In the genomic region with DNA sequence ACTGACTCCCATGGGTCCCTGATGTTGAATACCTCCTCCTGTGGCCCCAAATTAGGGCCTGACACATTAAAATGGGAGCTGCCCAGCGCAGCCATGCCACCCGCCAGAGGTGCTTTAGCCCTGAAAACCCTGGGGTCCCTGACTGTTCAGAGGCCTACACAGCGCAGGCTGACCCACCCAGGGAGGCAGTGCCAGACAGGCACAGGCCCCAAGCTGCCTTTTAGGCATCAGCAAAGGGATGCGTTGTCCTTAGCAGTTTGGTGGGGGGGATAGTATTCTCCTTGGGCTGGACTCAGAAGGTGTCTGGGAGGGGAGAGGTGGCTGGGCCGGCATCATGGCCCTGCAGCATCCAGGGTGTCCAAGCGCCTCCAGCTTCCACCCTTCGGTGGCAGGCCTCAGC, we compare ENCODE assay signal across 12 cellular contexts. TPM values are rescaled to one million over a fixed set of nuclear protein-coding genes. Genes with fewer than 3 reads are reported as not detected.
DNase-seq lines count a peak whose midpoint lies in the region; ATAC-seq and TF ChIP-seq lines count a peak whose summit lies in the region.
"Had no signal": no experiment of that assay in that cellular context is flagged by ENCODE, and none has a peak within 500 bp of the region (broad histone marks: within the 10 kb centered on the region; RNA-seq: fewer than 3 reads in every experiment).

No MANE protein-coding gene starts in this region.

- H3K4me1 ChIP-seq in CD4-positive, CD25-positive, alpha-beta regulatory T cell (ENCODE audit: control insufficient read depth, insufficient read depth, low read length, poor library complexity, severe bottlenecking): peaks cover 19% of the 10 kb centered on the region
- peaks cover 0 to 39% (median 13%) of the 10 kb centered on the region in 4 donors for H3K4me1 ChIP-seq in tibial nerve

- TF ChIP-seq CTCF in choroid plexus epithelial cell (conservative IDR thresholded peaks at IDR 0.05; ENCODE audit: low read depth, low read length): no peak
- TF ChIP-seq CTCF in tibial nerve (IDR thresholded peaks at IDR 0.05): no peak

- peaks cover 4% of the 10 kb centered on the region for H3K27me3 Mint-ChIP-seq in CD4-positive, CD25-positive, alpha-beta regulatory T cell
- no peaks in the 10 kb centered on the region for H3K27me3 Mint-ChIP-seq in IgD-negative memory B cell
- peaks cover 0 to 2% of the 10 kb centered on the region in 2 donors for H3K27me3 Mint-ChIP-seq in natural killer cell treated with Interleukin-12 subunit alpha and Interleukin-12 subunit beta and Interleukin-15 and Interleukin-18, amount 100 ng/mL, for 72 hours

- H3K4me3 Mint-ChIP-seq in CD4-positive, CD25-positive, alpha-beta regulatory T cell: peak overlapping the region; percentile 33 to 81 (median 68)
- H3K4me3 Mint-ChIP-seq in IgD-negative memory B cell: peak overlapping the region in 3 of 4 donors; percentile 5 to 55 (median 21)
- peak overlapping the region; percentile 55 for H3K4me3 Mint-ChIP-seq in natural killer cell treated with Interleukin-12 subunit alpha and Interleukin-12 subunit beta and Interleukin-15 and Interleukin-18, amount 100 ng/mL, for 72 hours

- H3K27ac ChIP-seq in CD4-positive, CD25-positive, alpha-beta regulatory T cell (ENCODE audit: insufficient read depth, low read length, poor library complexity, severe bottlenecking): no peak overlapping the region
- H3K27ac ChIP-seq in tibial nerve: peak overlapping the region in 1 of 4 donors; percentile 85

- no peak overlapping the region for H3K27ac Mint-ChIP-seq in CD4-positive, CD25-positive, alpha-beta regulatory T cell
- H3K27ac Mint-ChIP-seq in IgD-negative memory B cell: no peak overlapping the region
- H3K27ac Mint-ChIP-seq in natural killer cell treated with Interleukin-12 subunit alpha and Interleukin-12 subunit beta and Interleukin-15 and Interleukin-18, amount 100 ng/mL, for 72 hours: no peak overlapping the region
- H3K27ac Mint-ChIP-seq: progenitor cell of endocrine pancreas had no signal

- no peaks in the 10 kb centered on the region for H3K9me3 ChIP-seq in CD4-positive, CD25-positive, alpha-beta regulatory T cell (ENCODE audit: control insufficient read depth in 2 of 2, low read length in 2 of 2)
- no peaks in the 10 kb centered on the region for H3K9me3 ChIP-seq in tibial nerve

- no peaks in the 10 kb centered on the region for H3K36me3 ChIP-seq in CD4-positive, CD25-positive, alpha-beta regulatory T cell (ENCODE audit: control insufficient read depth, insufficient read depth, low read length)
- H3K36me3 ChIP-seq in tibial nerve: peaks cover 0 to 47% (median 0%) of the 10 kb centered on the region in 3 donors

- no peaks in the 10 kb centered on the region for H3K9me3 Mint-ChIP-seq in CD4-positive, CD25-positive, alpha-beta regulatory T cell
- no peaks in the 10 kb centered on the region for H3K9me3 Mint-ChIP-seq in IgD-negative memory B cell
- H3K9me3 Mint-ChIP-seq in natural killer cell treated with Interleukin-12 subunit alpha and Interleukin-12 subunit beta and Interleukin-15 and Interleukin-18, amount 100 ng/mL, for 72 hours: no peaks in the 10 kb centered on the region

- peaks cover 0 to 7% (median 1%) of the 10 kb centered on the region in 4 donors for H3K4me1 Mint-ChIP-seq in CD4-positive, CD25-positive, alpha-beta regulatory T cell
- peaks cover 0 to 6% (median 5%) of the 10 kb centered on the region in 3 donors for H3K4me1 Mint-ChIP-seq in IgD-negative memory B cell
- peaks cover 7 to 11% of the 10 kb centered on the region in 2 donors for H3K4me1 Mint-ChIP-seq in natural killer cell treated with Interleukin-12 subunit alpha and Interleukin-12 subunit beta and Interleukin-15 and Interleukin-18, amount 100 ng/mL, for 72 hours (ENCODE audit: low read depth in 2 of 2)

- ATAC-seq in CD4-positive, CD25-positive, alpha-beta regulatory T cell (ENCODE audit: low read depth in 2 of 2): no peak
- no peak for ATAC-seq in natural killer cell treated with Interleukin-12 subunit alpha and Interleukin-12 subunit beta and Interleukin-15 and Interleukin-18, amount 100 ng/mL, for 72 hours
- no peak for ATAC-seq in HG03159 (IDR thresholded peaks at IDR 0.05; ENCODE audit: unreplicated experiment)

- no peak for TF ChIP-seq EP300 in tibial nerve (IDR thresholded peaks at IDR 0.05)

- WGBS in tibial nerve, 2 donors: 95 to 100% methylated on average over 7 of the region's 7 CpGs

- H3K27me3 ChIP-seq in CD4-positive, CD25-positive, alpha-beta regulatory T cell (ENCODE audit: control insufficient read depth, insufficient read depth, low read length): no peaks in the 10 kb centered on the region
- no peaks in the 10 kb centered on the region for H3K27me3 ChIP-seq in tibial nerve

- peaks cover 6% of the 10 kb centered on the region for H3K36me3 Mint-ChIP-seq in CD4-positive, CD25-positive, alpha-beta regulatory T cell
- peaks cover 2% of the 10 kb centered on the region for H3K36me3 Mint-ChIP-seq in IgD-negative memory B cell
- H3K36me3 Mint-ChIP-seq in natural killer cell treated with Interleukin-12 subunit alpha and Interleukin-12 subunit beta and Interleukin-15 and Interleukin-18, amount 100 ng/mL, for 72 hours: no peaks in the 10 kb centered on the region

- no peak for DNase-seq in CD4-positive, CD25-positive, alpha-beta regulatory T cell
- DNase-seq in choroid plexus epithelial cell (ENCODE audit: low read depth) (no peak), tibial nerve (ENCODE audit: low spot score in 2 of 2) (no peak), hepatic stellate cell (ENCODE audit: low spot score) (no peak), NCI-H2029 treated with DMSO at 0.1 percent for 48 hours (lab: John Stamatoyannopoulos, UW) (no peak)
- DNase-seq in natural killer cell treated with Interleukin-12 subunit alpha and Interleukin-12 subunit beta and Interleukin-15 and Interleukin-18, amount 100 ng/mL, for 72 hours (ENCODE audit: low spot score): no peak
- DNase-seq: activated CD4-positive, CD25-positive, alpha-beta regulatory T cell treated with anti-CD3 and anti-CD28 coated beads, Interleukin-2, amount 50 U/mL, for 72 hours; amygdala; NCI-H1694 treated with DMSO at 0.1 percent for 48 hours had no signal

- H3K4me3 ChIP-seq in CD4-positive, CD25-positive, alpha-beta regulatory T cell (ENCODE audit: low read depth, low read length): no peak overlapping the region
- peak overlapping the region; percentile 64 for H3K4me3 ChIP-seq in choroid plexus epithelial cell (ENCODE audit: low read depth, low read length)
- peak overlapping the region in 1 of 4 donors; percentile 49 for H3K4me3 ChIP-seq in tibial nerve

- no peak for TF ChIP-seq POLR2A in tibial nerve (IDR thresholded peaks at IDR 0.05)

RNA-seq across cellular contexts. Expression of a gene that starts 1.4 kb away (rescaled TPM):
- 4.5 TPM for total RNA-seq in CD4-positive, CD25-positive, alpha-beta regulatory T cell
- polyA plus RNA-seq in CD4-positive, CD25-positive, alpha-beta regulatory T cell: under 1 TPM in 1 of 4 donors, not detected in 3; 0.79 TPM
- 0.69 TPM for polyA plus RNA-seq in IgD-negative memory B cell
- total RNA-seq in natural killer cell treated with Interleukin-12 subunit alpha and Interleukin-12 subunit beta and Interleukin-15 and Interleukin-18, amount 100 ng/mL, for 72 hours: 10 to 100 TPM in 1 of 2 donors, 1 to 10 TPM in 1; 5.9 to 17.2 TPM
- total RNA-seq in tibial nerve: 10 to 100 TPM in 1 of 4 donors, 1 to 10 TPM in 3; 4.8 to 30.0 (median 6.9) TPM

RNA-seq across cellular contexts. Expression of a gene that starts 38.3 kb away (rescaled TPM):
- 165 TPM for total RNA-seq in CD4-positive, CD25-positive, alpha-beta regulatory T cell
- 10 to 100 TPM; 42.5 to 46.6 (median 44.2) TPM for polyA plus RNA-seq in CD4-positive, CD25-positive, alpha-beta regulatory T cell
- polyA plus RNA-seq in IgD-negative memory B cell: 49.9 TPM
- total RNA-seq in natural killer cell treated with Interleukin-12 subunit alpha and Interleukin-12 subunit beta and Interleukin-15 and Interleukin-18, amount 100 ng/mL, for 72 hours: 100 to 1,000 TPM in 1 of 2 donors, 10 to 100 TPM in 1; 83.1 to 101 TPM
- total RNA-seq in tibial nerve: 100 to 1,000 TPM in 1 of 4 donors, 10 to 100 TPM in 3; 85.2 to 122 (median 93.4) TPM

RNA-seq across cellular contexts. Expression of a gene that starts 40.4 kb away (rescaled TPM):
- total RNA-seq in CD4-positive, CD25-positive, alpha-beta regulatory T cell: 40.7 TPM
- 10 to 100 TPM in 1 of 4 donors, 1 to 10 TPM in 3; 8.0 to 12.5 (median 9.5) TPM for polyA plus RNA-seq in CD4-positive, CD25-positive, alpha-beta regulatory T cell
- 11.4 TPM for polyA plus RNA-seq in IgD-negative memory B cell
- 10 to 100 TPM; 32.4 to 34.6 TPM for total RNA-seq in natural killer cell treated with Interleukin-12 subunit alpha and Interleukin-12 subunit beta and Interleukin-15 and Interleukin-18, amount 100 ng/mL, for 72 hours
- 10 to 100 TPM in 2 of 4 donors, 1 to 10 TPM in 2; 7.7 to 11.1 (median 9.5) TPM for total RNA-seq in tibial nerve

RNA-seq across cellular contexts. Expression of a gene that starts 56.9 kb away (rescaled TPM):
- 126 TPM for total RNA-seq in CD4-positive, CD25-positive, alpha-beta regulatory T cell
- 10 to 100 TPM in 2 of 4 donors, 1 to 10 TPM in 2; 9.3 to 10.5 (median 9.8) TPM for polyA plus RNA-seq in CD4-positive, CD25-positive, alpha-beta regulatory T cell
- polyA plus RNA-seq in IgD-negative memory B cell: 10.1 TPM
- 100 to 1,000 TPM in 1 of 2 donors, 10 to 100 TPM in 1; 79.8 to 102 TPM for total RNA-seq in natural killer cell treated with Interleukin-12 subunit alpha and Interleukin-12 subunit beta and Interleukin-15 and Interleukin-18, amount 100 ng/mL, for 72 hours
- total RNA-seq in tibial nerve: 100 to 1,000 TPM in 3 of 4 donors, 10 to 100 TPM in 1; 78.0 to 113 (median 107) TPM
